In the genomic region with DNA sequence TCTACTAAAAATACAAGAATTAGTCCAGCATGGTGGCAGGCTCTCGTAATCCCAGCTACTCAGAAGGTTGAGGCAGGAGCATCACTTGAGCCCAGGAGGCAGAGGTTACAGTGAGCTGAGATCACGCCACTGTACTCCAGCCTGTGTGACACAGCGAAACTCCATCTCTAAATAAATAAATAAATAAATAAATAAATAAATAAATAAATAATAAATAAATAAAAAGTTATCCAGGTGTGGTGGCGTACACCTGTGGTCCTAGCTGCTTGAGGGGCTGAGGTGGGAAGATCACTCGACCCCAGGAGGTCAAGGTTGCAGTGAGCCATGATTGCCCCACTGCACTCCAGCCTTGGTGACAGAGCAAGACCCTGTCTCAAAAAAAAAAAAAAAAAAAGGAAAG, we compare ENCODE assay signal across 13 cellular contexts. TPM values are rescaled to one million over a fixed set of nuclear protein-coding genes. Genes with fewer than 3 reads are reported as not detected.
DNase-seq lines count a peak whose midpoint lies in the region; ATAC-seq, FAIRE-seq and TF ChIP-seq lines count a peak whose summit lies in the region.
"Not testable (repeated sequence)": the region's sequence is repeated elsewhere in the genome, so short reads cannot be mapped to it uniquely, and the experiment has no call there.
"Had no signal": no experiment of that assay in that cellular context is flagged by ENCODE, and none has a peak within 500 bp of the region (broad histone marks: within the 10 kb centered on the region; RNA-seq: fewer than 3 reads in every experiment).

No MANE protein-coding gene starts in this region.

- TF ChIP-seq RAD21 in A549 (conservative IDR thresholded peaks at IDR 0.05 in 1 of 2, IDR thresholded peaks at IDR 0.05 in 1 of 2); IMR-90 (IDR thresholded peaks at IDR 0.05; ENCODE audit: low read length): not testable (repeated sequence)

- H3K79me1 ChIP-seq in IMR-90 (ENCODE audit: low read depth in 1 of 2, low read length in 2 of 2): not testable (repeated sequence)

- not testable (repeated sequence) for H3K9me3 ChIP-seq in A549; IMR-90 (ENCODE audit: control insufficient read depth, insufficient read depth, low read length); T-helper 17 cell (ENCODE audit: control insufficient read depth, low read length, poor library complexity, severe bottlenecking)

- not testable (repeated sequence) for H3K9me3 Mint-ChIP-seq in central memory CD8-positive, alpha-beta T cell; natural killer cell

- not testable (repeated sequence) for H3K4ac ChIP-seq in IMR-90 (ENCODE audit: low read depth, low read length)

- not testable (repeated sequence) for TF ChIP-seq POLR2A in A549 (IDR thresholded peaks at IDR 0.05; ENCODE audit: low read length); IMR-90 (IDR thresholded peaks at IDR 0.05; ENCODE audit: low read depth, low read length)

- TF ChIP-seq CTCF in A549 (IDR thresholded peaks at IDR 0.05); IMR-90 (conservative IDR thresholded peaks at IDR 0.05; ENCODE audit: low read depth, low read length); natural killer cell (IDR thresholded peaks at IDR 0.05): not testable (repeated sequence)

- not testable (repeated sequence) for H3K23ac ChIP-seq in IMR-90 (ENCODE audit: low read depth, low read length)

- CTCF ChIA-PET in A549 (lab: Yijun Ruan, JAX); IMR-90 (lab: Yijun Ruan, JAX): not testable (repeated sequence)

- H3K36me3 Mint-ChIP-seq in T-helper 17 cell (ENCODE audit: low read depth); central memory CD8-positive, alpha-beta T cell (ENCODE audit: insufficient read depth); natural killer cell: not testable (repeated sequence)

- ATAC-seq in A549; IMR-90 (ENCODE audit: low read depth); T-helper 17 cell; central memory CD8-positive, alpha-beta T cell (replicated peaks; ENCODE audit: extremely low read depth, poor library complexity, severe bottlenecking); natural killer cell: not testable (repeated sequence)

- not testable (repeated sequence) for H2AK5ac ChIP-seq in IMR-90 (ENCODE audit: low read depth, low read length)

- not testable (repeated sequence) for H2AFZ ChIP-seq in IMR-90 (replicated peaks; ENCODE audit: low read length, poor library complexity)

- H2BK15ac ChIP-seq in IMR-90 (ENCODE audit: low read depth, low read length): peak overlapping the region; percentile 99; the same call in 1 of the 3 replicates

- not testable (repeated sequence) for H3K56ac ChIP-seq in IMR-90 (ENCODE audit: extremely low read depth, insufficient read depth, low read length)

- H3K18ac ChIP-seq in IMR-90 (ENCODE audit: low read depth, low read length): not testable (repeated sequence)

- peaks cover 24% of the 10 kb centered on the region for H3K9me1 ChIP-seq in IMR-90 (ENCODE audit: insufficient read depth, low read length)

- peak overlapping the region; percentile 45 for H2BK120ac ChIP-seq in IMR-90 (ENCODE audit: low read depth, low read length)

- not testable (repeated sequence) for H4K8ac ChIP-seq in IMR-90 (ENCODE audit: low read depth in 2 of 2, low read length in 2 of 2)

- peaks cover 25% of the 10 kb centered on the region for H3K27me3 Mint-ChIP-seq in T-helper 17 cell
- not testable (repeated sequence) for H3K27me3 Mint-ChIP-seq in central memory CD8-positive, alpha-beta T cell; natural killer cell (ENCODE audit: low read depth in 2 of 2)

- not testable (repeated sequence) for H3K4me2 ChIP-seq in A549; IMR-90 (ENCODE audit: low read depth, low read length)

- intact Hi-C loops in IMR-90 (cut with micrococcal nuclease); natural killer cell (cut with micrococcal nuclease): not testable (repeated sequence)

- H3K27ac ChIP-seq in A549; IMR-90 (ENCODE audit: insufficient read depth, low read length): not testable (repeated sequence)

- H3K4me3 ChIP-seq in A549; IMR-90 (ENCODE audit: insufficient read depth, low read depth, low read length): not testable (repeated sequence)

- not testable (repeated sequence) for FAIRE-seq in A549 (lab: Jason Lieb, UNC)

- POLR2A ChIA-PET in A549 (lab: Yijun Ruan, JAX); IMR-90 (lab: Charles Lee; ENCODE audit: unreplicated experiment): not testable (repeated sequence)

- H2BK5ac ChIP-seq in IMR-90 (ENCODE audit: low read depth, low read length, poor library complexity, severe bottlenecking): not testable (repeated sequence)

- 85% methylated on average over 5 of the region's 5 CpGs for WGBS in A549 (ENCODE audit: missing lambda C conversion rate)
- WGBS in IMR-90 (ENCODE audit: extremely low coverage in 2 of 2, insufficient read length in 1 of 2), 2 experiments: no CpG with 5 or more reads among the region's 5 CpGs

- H4K91ac ChIP-seq in IMR-90 (ENCODE audit: insufficient read depth, low read depth, low read length): not testable (repeated sequence)

- H3K36me3 ChIP-seq in IMR-90 (ENCODE audit: control insufficient read depth, insufficient read depth, low read length): not testable (repeated sequence)

- not testable (repeated sequence) for H3K14ac ChIP-seq in IMR-90 (replicated peaks; ENCODE audit: low read depth, low read length)

- H3K4me1 Mint-ChIP-seq in T-helper 17 cell (peaks cover 13% of the 10 kb centered on the region), natural killer cell (peaks cover 68 to 82% of the 10 kb centered on the region in 2 donors)
- peaks cover 61% of the 10 kb centered on the region for H3K4me1 Mint-ChIP-seq in central memory CD8-positive, alpha-beta T cell

- H2BK20ac ChIP-seq in IMR-90 (ENCODE audit: low read depth, low read length): not testable (repeated sequence)

- not testable (repeated sequence) for TF ChIP-seq EP300 in A549 (IDR thresholded peaks at IDR 0.05)

- H2AK9ac ChIP-seq in IMR-90 (replicated peaks; ENCODE audit: low read depth, low read length, poor library complexity): not testable (repeated sequence)

- not testable (repeated sequence) for H3K4me3 Mint-ChIP-seq in T-helper 17 cell; central memory CD8-positive, alpha-beta T cell
- H3K4me3 Mint-ChIP-seq in natural killer cell: peak overlapping the region; percentile 47

- not testable (repeated sequence) for H4K20me1 ChIP-seq in IMR-90 (ENCODE audit: insufficient read depth, low read length)

- not testable (repeated sequence) for H4K5ac ChIP-seq in IMR-90 (ENCODE audit: low read depth, low read length)

- dilution Hi-C loops in IMR-90 (cut with HindIII; ENCODE audit: low sequenced_read_pairs, unreplicated experiment): not testable (repeated sequence)

- DNase-seq in A549 (ENCODE audit: low read depth in 1 of 2, low spot score in 1 of 2); IMR-90; T-helper 17 cell; central memory CD8-positive, alpha-beta T cell (ENCODE audit: low spot score in 2 of 2); natural killer cell: not testable (repeated sequence)

- H3K9ac ChIP-seq in IMR-90 (ENCODE audit: low read depth, low read length): not testable (repeated sequence)

- H3K27ac Mint-ChIP-seq in T-helper 17 cell (peak overlapping the region; percentile 16), natural killer cell (peak overlapping the region; percentile 84 to 92)
- peak overlapping the region; percentile 59 for H3K27ac Mint-ChIP-seq in central memory CD8-positive, alpha-beta T cell (ENCODE audit: low read depth)

- in situ Hi-C loops in IMR-90 (cut with MboI; ENCODE audit: low sequenced_read_pairs): not testable (repeated sequence)

- not testable (repeated sequence) for H3K27me3 ChIP-seq in IMR-90 (ENCODE audit: control insufficient read depth, insufficient read depth, low read length)

- not testable (repeated sequence) for BruUV-seq in IMR-90 (replicated peaks; lab: Mats Ljungman, UMichigan)

- H3K4me1 ChIP-seq in A549 (peaks cover 20% of the 10 kb centered on the region), IMR-90 (ENCODE audit: control insufficient read depth, insufficient read depth, low read length) (peaks cover 30% of the 10 kb centered on the region)

TF ChIP-seq in A549, 52 proteins besides CTCF, POLR2A, EP300 and RAD21:
- TF ChIP-seq ZC3H11A (IDR thresholded peaks at IDR 0.05): peak; percentile 78

RNA-seq across cellular contexts. Expression of a gene that starts 0.8 kb away (rescaled TPM):
- 0.05 and 0.07 TPM in 2 replicates for polyA plus RNA-seq in A549 (2011; rRNA removed)
- polyA plus RNA-seq in A549 (2012; cell fraction: cytosol; rRNA removed): not detected in 2 replicates
- not detected in 2 replicates for polyA plus RNA-seq in A549 (2012; cell fraction: nucleus; rRNA removed)
- polyA plus RNA-seq in A549 (2017; fragmentation: RNase III; extraction: RNeasy Plus Mini Kit Qiagen cat#74134 plus additional on column Dnase treatment): not detected in 3 replicates
- not detected in 2 replicates for polyA minus RNA-seq in A549 (2011; rRNA and poly(A)+ RNA removed)
- not detected in 2 replicates for total RNA-seq in IMR-90 (2012; rRNA removed)
- not detected in 2 replicates for polyA plus RNA-seq in IMR-90 (2012; rRNA removed)
- not detected in 2 replicates for polyA plus RNA-seq in IMR-90 (2012; cell fraction: cytosol; rRNA removed)
- not detected in 2 replicates for polyA plus RNA-seq in IMR-90 (2012; cell fraction: nucleus; rRNA removed; ENCODE audit: low replicate concordance)
- under 1 TPM in 1 of 2 donors, not detected in 1; 0.20 TPM for total RNA-seq in T-helper 17 cell
- 100 to 1,000 TPM in 1 of 3 donors, 10 to 100 TPM in 2; 77.7 to 150 (median 83.4) TPM for total RNA-seq in natural killer cell
- total RNA-seq: A172; A673; CD4-positive, alpha-beta memory T cell; CD4-positive, CD25-positive, alpha-beta regulatory T cell; Daoy; G401 had no signal

RNA-seq across cellular contexts. Expression of a gene that starts 11.3 kb away (rescaled TPM):
- polyA plus RNA-seq in A549 (2011; rRNA removed) (2.0 and 2.9 TPM in 2 replicates), A549 (2017; fragmentation: RNase III; extraction: RNeasy Plus Mini Kit Qiagen cat#74134 plus additional on column Dnase treatment) (1.3 to 1.5 TPM (median 1.5 TPM) in 3 replicates), IMR-90 (2012; rRNA removed) (1.6 and 2.1 TPM in 2 replicates)
- polyA plus RNA-seq in A549 (2012; cell fraction: cytosol; rRNA removed): 0.22 and 0.52 TPM in 2 replicates
- 0.26 and 0.64 TPM in 2 replicates for polyA plus RNA-seq in A549 (2012; cell fraction: nucleus; rRNA removed)
- polyA minus RNA-seq in A549 (2011; rRNA and poly(A)+ RNA removed): 0.62 TPM in 1 of 2 replicates, not detected in the other
- total RNA-seq in IMR-90 (2012; rRNA removed) (1.4 and 1.7 TPM in 2 replicates), T-helper 17 cell (under 1 TPM in 1 of 2 donors, not detected in 1; 0.55 TPM), natural killer cell (1 to 10 TPM in 2 of 3 donors, under 1 TPM in 1; 0.96 to 2.9 (median 1.4) TPM)
- polyA plus RNA-seq in IMR-90 (2012; cell fraction: cytosol; rRNA removed): 0.21 and 1.9 TPM in 2 replicates
- polyA plus RNA-seq in IMR-90 (2012; cell fraction: nucleus; rRNA removed; ENCODE audit: low replicate concordance): 0.42 and 4.7 TPM in 2 replicates
- total RNA-seq: CD4-positive, alpha-beta memory T cell; CD4-positive, CD25-positive, alpha-beta regulatory T cell; CD8-positive, alpha-beta memory T cell had no signal
- polyA plus RNA-seq: CD14-positive monocyte had no signal

Comparison
In these comparisons a context has a peak if more than half of its experiments do, and no peak if none do; other contexts are left out.
1. H3K27ac Mint-ChIP-seq: peak in every context shown above with its lines; median percentile 88 in natural killer cell; 59 in central memory CD8-positive, alpha-beta T cell; 16 in T-helper 17 cell.
2. RNA of a gene that starts 0.8 kb away (total RNA-seq): 77.7 to 150 TPM in natural killer cell; 0.20 TPM in T-helper 17 cell and not detected in IMR-90; every median in the first group is over 10 times any median in the second.